Comparison of ENCODE assay signal across 9 cellular contexts in genomic region chr7:148328906-148329305, GRCh38.
"Had no signal": no experiment of that assay in that cellular context is flagged by ENCODE, and none has a peak within 500 bp of the region (broad histone marks: within the 10 kb centered on the region; RNA-seq: fewer than 3 reads in every experiment).

No MANE protein-coding gene starts in this region.

- H3K4me3 ChIP-seq: GM23338, K562 had no signal

- ATAC-seq: GM23338, K562 had no signal

- FAIRE-seq: H1, H54, K562 had no signal

- DNase-seq: H9, HCEC 1CT, IMR-90, KG1 had no signal

- H3K27ac ChIP-seq: HL-60 had no signal

- H2AFZ ChIP-seq: GM23338 had no signal

- H3K4me2 ChIP-seq: GM23338 had no signal
